Comparison of ENCODE assay signal across 24 cellular contexts in the genomic region with DNA sequence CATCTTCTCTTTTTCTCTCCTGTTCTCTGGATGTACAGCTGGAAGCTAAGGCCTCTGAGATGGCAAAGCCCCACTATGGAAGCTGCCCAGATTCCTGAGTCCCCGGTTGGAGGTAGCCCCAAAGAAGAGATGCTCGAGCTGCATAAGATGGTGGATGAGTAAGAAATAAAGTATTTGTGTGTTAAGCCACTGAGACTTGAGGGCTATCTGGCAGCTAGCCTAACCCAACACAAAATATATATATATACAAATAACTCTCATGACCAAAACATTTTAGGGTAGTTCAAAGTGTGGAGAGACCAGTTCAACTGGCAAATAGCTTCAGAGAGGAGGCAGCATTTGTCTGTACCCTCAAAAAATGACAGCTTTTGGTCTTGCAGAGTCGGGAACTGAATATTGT.
DNase-seq lines count a peak whose midpoint lies in the region; ATAC-seq and TF ChIP-seq lines count a peak whose summit lies in the region.
"Had no signal": no experiment of that assay in that cellular context is flagged by ENCODE, and none has a peak within 500 bp of the region (broad histone marks: within the 10 kb centered on the region; RNA-seq: fewer than 3 reads in every experiment).

No MANE protein-coding gene starts in this region.

- DNase-seq in AG08395 (ENCODE audit: low spot score), result peak; percentile 45
- peak; percentile 80 for DNase-seq in IMR-90
- peak; percentile 68 for DNase-seq in astrocyte of the cerebellum (ENCODE audit: low read depth)
- DNase-seq in glomerular visceral epithelial cell (ENCODE audit: extremely low spot score), result peak; percentile 76
- no peak for DNase-seq in T-cell
- no peak for DNase-seq in NCI-H510A treated with DMSO at 0.1 percent for 48 hours (lab: John Stamatoyannopoulos, UW)
- DNase-seq in activated gamma-delta T cell (lab: John Stamatoyannopoulos, UW), result no peak
- no peak for DNase-seq in activated CD4-positive, CD25-positive, alpha-beta regulatory T cell (lab: John Stamatoyannopoulos, UW)
- DNase-seq: activated CD4-positive, CD25-positive, alpha-beta regulatory T cell treated with anti-CD3 and anti-CD28 coated beads, Interleukin-2, amount 50 U/mL, for 72 hours; activated T-cell treated with anti-CD3 and anti-CD28 coated beads, Interleukin-2, amount 50 U/mL, for 48 hours; CD4-positive, alpha-beta memory T cell; DMS153; left colon; MV-4-11; NCI-H2029 treated with DMSO at 0.1 percent for 48 hours; NCI-H510A; psoas muscle; stimulated activated CD4-positive, alpha-beta T cell treated with anti-CD3 and anti-CD28 coated beads, Interleukin-4, amount 100 ng/mL, for 1 hour; stomach had no signal

- H3K27ac ChIP-seq in IMR-90 (ENCODE audit: insufficient read depth, low read length), result peak overlapping the region; percentile 65
- H3K27ac ChIP-seq: epithelial cell of prostate, psoas muscle, stomach had no signal

- no peak for TF ChIP-seq CTCF in IMR-90 (conservative IDR thresholded peaks at IDR 0.05; ENCODE audit: low read depth, low read length)
- no peak for TF ChIP-seq CTCF in astrocyte of the cerebellum (IDR thresholded peaks at IDR 0.05; ENCODE audit: low read depth, low read length, missing control alignments)

- H3K27me3 Mint-ChIP-seq in T-cell, result no peaks in the 10 kb centered on the region
- H3K27me3 Mint-ChIP-seq: activated naive CD8-positive, alpha-beta T cell; CD4-positive, alpha-beta memory T cell; IgD-negative memory B cell had no signal

- H2BK15ac ChIP-seq in IMR-90 (ENCODE audit: low read depth, low read length), result peak overlapping the region; percentile 89; the same call in 2 of the 3 replicates

- peak overlapping the region; percentile 73 for H3K14ac ChIP-seq in IMR-90 (replicated peaks; ENCODE audit: low read depth, low read length)

- peak overlapping the region; percentile 93 for H2BK5ac ChIP-seq in IMR-90 (ENCODE audit: low read depth, low read length, poor library complexity, severe bottlenecking)

- H3K9me3 ChIP-seq in IMR-90 (ENCODE audit: control insufficient read depth, insufficient read depth, low read length), result peaks cover 3% of the 10 kb centered on the region; the same call in 1 of the 2 replicates
- H3K9me3 ChIP-seq: psoas muscle had no signal

- no peaks in the 10 kb centered on the region for H3K27me3 ChIP-seq in IMR-90 (ENCODE audit: control insufficient read depth, insufficient read depth, low read length)
- H3K27me3 ChIP-seq: stomach had no signal

- no peak overlapping the region for H3K27ac Mint-ChIP-seq in T-cell
- H3K27ac Mint-ChIP-seq: activated naive CD8-positive, alpha-beta T cell; IgD-negative memory B cell; T-helper 2 cell treated with Interferon-gamma antibody and Interleukin-4, amounts not matched to agents 5 μg/mL and 100 μg/mL, for 36 hours had no signal

- H3K79me1 ChIP-seq in IMR-90 (ENCODE audit: low read depth in 1 of 2, low read length in 2 of 2), result no peaks in the 10 kb centered on the region

- peaks cover 7% of the 10 kb centered on the region for H3K4me1 ChIP-seq in IMR-90 (ENCODE audit: control insufficient read depth, insufficient read depth, low read length)
- H3K4me1 ChIP-seq: psoas muscle, stomach had no signal

- H3K36me3 Mint-ChIP-seq in T-cell, result no peaks in the 10 kb centered on the region
- H3K36me3 Mint-ChIP-seq: activated naive CD8-positive, alpha-beta T cell; CD4-positive, alpha-beta memory T cell; IgD-negative memory B cell had no signal

- CTCF ChIA-PET in IMR-90 (lab: Yijun Ruan, JAX), result no interaction called here
- CTCF ChIA-PET in T-cell (lab: Charles Lee), result no interaction called here

- H3K9me3 Mint-ChIP-seq in T-cell, result peaks cover 4% of the 10 kb centered on the region in 3 donors
- H3K9me3 Mint-ChIP-seq: T-helper 2 cell treated with Interferon-gamma antibody and Interleukin-4, amounts not matched to agents 5 μg/mL and 100 μg/mL, for 36 hours had no signal

- peak overlapping the region; percentile 93 for H2AK5ac ChIP-seq in IMR-90 (ENCODE audit: low read depth, low read length)

- H3K4me3 Mint-ChIP-seq in T-cell, result no peak overlapping the region
- H3K4me3 Mint-ChIP-seq: activated naive CD8-positive, alpha-beta T cell; IgD-negative memory B cell; T-helper 2 cell treated with Interferon-gamma antibody and Interleukin-4, amounts not matched to agents 5 μg/mL and 100 μg/mL, for 36 hours had no signal

- whole genome bisulfite sequencing in IMR-90 (ENCODE audit: extremely low coverage in 2 of 2, insufficient read length in 1 of 2), 2 experiments, result no CpG with 5 or more reads among the region's 3 CpGs

- no peaks in the 10 kb centered on the region for H4K20me1 ChIP-seq in IMR-90 (ENCODE audit: insufficient read depth, low read length)

- H4K8ac ChIP-seq in IMR-90 (ENCODE audit: low read depth in 2 of 2, low read length in 2 of 2), result peak overlapping the region; percentile 62 to 72; a peak in 3 of 4 replicates

- no peak for TF ChIP-seq RAD21 in IMR-90 (IDR thresholded peaks at IDR 0.05; ENCODE audit: low read length)

- H3K36me3 ChIP-seq in IMR-90 (ENCODE audit: control insufficient read depth, insufficient read depth, low read length), result no peaks in the 10 kb centered on the region
- H3K36me3 ChIP-seq: stomach had no signal

- H2BK120ac ChIP-seq in IMR-90 (ENCODE audit: low read depth, low read length), result peak overlapping the region; percentile 96

- intact Hi-C loops in IMR-90 (cut with micrococcal nuclease), result no loop called here

- H3K4me2 ChIP-seq in IMR-90 (ENCODE audit: low read depth, low read length), result peak overlapping the region; percentile 50; the same call in 1 of the 2 replicates
- H3K4me2 ChIP-seq: smooth muscle cell had no signal

- H2AK9ac ChIP-seq in IMR-90 (replicated peaks; ENCODE audit: low read depth, low read length, poor library complexity), result peak overlapping the region; percentile 74

- no peak for TF ChIP-seq POLR2A in IMR-90 (IDR thresholded peaks at IDR 0.05; ENCODE audit: low read depth, low read length)

- ATAC-seq in IMR-90 (ENCODE audit: low read depth) (peak; percentile 89), T-cell (replicated peaks in 1 of 4) (no peak)
- ATAC-seq: left colon, psoas muscle had no signal

- no peak overlapping the region for H3K9ac ChIP-seq in IMR-90 (ENCODE audit: low read depth, low read length)

- H4K5ac ChIP-seq in IMR-90 (ENCODE audit: low read depth, low read length), result peak overlapping the region; percentile 83

- peak overlapping the region; percentile 84 for H4K91ac ChIP-seq in IMR-90 (ENCODE audit: insufficient read depth, low read depth, low read length)

- H3K4me3 ChIP-seq in IMR-90 (ENCODE audit: insufficient read depth, low read depth, low read length) (no peak overlapping the region), astrocyte of the cerebellum (ENCODE audit: low read depth, low read length) (no peak overlapping the region)
- H3K4me3 ChIP-seq: psoas muscle, smooth muscle cell, stomach had no signal

- in situ Hi-C loops in IMR-90 (cut with MboI; ENCODE audit: low sequenced_read_pairs), result no loop called here
- in situ Hi-C loops in astrocyte of the cerebellum (cut with HindIII; ENCODE audit: low sequenced_read_pairs), result no loop called here

- peak overlapping the region; percentile 88 for H3K23ac ChIP-seq in IMR-90 (ENCODE audit: low read depth, low read length)

- H3K9me1 ChIP-seq in IMR-90 (ENCODE audit: insufficient read depth, low read length), result 0 out of 2 replicates have a peak, but pooled peaks cover 7% of the 10 kb centered on the region

- H2BK20ac ChIP-seq in IMR-90 (ENCODE audit: low read depth, low read length), result peak overlapping the region; percentile 92

- H3K4me1 Mint-ChIP-seq in T-cell, result no peaks in the 10 kb centered on the region
- H3K4me1 Mint-ChIP-seq: CD4-positive, alpha-beta memory T cell; IgD-negative memory B cell had no signal

- POLR2A ChIA-PET in IMR-90 (lab: Charles Lee; ENCODE audit: unreplicated experiment), result no interaction called here
- POLR2A ChIA-PET in T-cell (lab: Charles Lee), result interaction anchor here in 1 of 2 donors (0.7 kb wide), 1 partner anchor 10 kb away, joined by 4 read pairs; no protein-coding TSS in a partner anchor

- H3K4ac ChIP-seq in IMR-90 (ENCODE audit: low read depth, low read length), result peak overlapping the region; percentile 91

- dilution Hi-C loops in IMR-90 (cut with HindIII; ENCODE audit: low sequenced_read_pairs, unreplicated experiment), result no loop called here

- peak overlapping the region; percentile 91 for H3K18ac ChIP-seq in IMR-90 (ENCODE audit: low read depth, low read length)

- peak overlapping the region; percentile 55 for H2AFZ ChIP-seq in IMR-90 (replicated peaks; ENCODE audit: low read length, poor library complexity)

- peak overlapping the region; percentile 60; the same call in 1 of the 2 replicates for H3K56ac ChIP-seq in IMR-90 (ENCODE audit: extremely low read depth, insufficient read depth, low read length)

- no TSS peak for BruUV-seq in IMR-90 (replicated peaks; lab: Mats Ljungman, UMichigan)

TF ChIP-seq in IMR-90, 13 proteins besides CTCF, POLR2A, EP300 and RAD21 (continues in another document):
- no peak for TF ChIP-seq CHD1 (IDR thresholded peaks at IDR 0.05; ENCODE audit: low read depth, low read length)
- no peak for TF ChIP-seq NFE2L2 (IDR thresholded peaks at IDR 0.05; ENCODE audit: low read depth, low read length)
- TF ChIP-seq, protein P1, sequence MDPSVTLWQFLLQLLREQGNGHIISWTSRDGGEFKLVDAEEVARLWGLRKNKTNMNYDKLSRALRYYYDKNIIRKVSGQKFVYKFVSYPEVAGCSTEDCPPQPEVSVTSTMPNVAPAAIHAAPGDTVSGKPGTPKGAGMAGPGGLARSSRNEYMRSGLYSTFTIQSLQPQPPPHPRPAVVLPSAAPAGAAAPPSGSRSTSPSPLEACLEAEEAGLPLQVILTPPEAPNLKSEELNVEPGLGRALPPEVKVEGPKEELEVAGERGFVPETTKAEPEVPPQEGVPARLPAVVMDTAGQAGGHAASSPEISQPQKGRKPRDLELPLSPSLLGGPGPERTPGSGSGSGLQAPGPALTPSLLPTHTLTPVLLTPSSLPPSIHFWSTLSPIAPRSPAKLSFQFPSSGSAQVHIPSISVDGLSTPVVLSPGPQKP (IDR thresholded peaks at IDR 0.05; ENCODE audit: borderline replicate concordance, low read depth, low read length), result no peak
- no peak for TF ChIP-seq BHLHE40 (IDR thresholded peaks at IDR 0.05; ENCODE audit: low read depth, low read length)
- no peak for TF ChIP-seq SMC3 (IDR thresholded peaks at IDR 0.05; ENCODE audit: low read depth, low read length)
- no peak for TF ChIP-seq FOS (IDR thresholded peaks at IDR 0.05; ENCODE audit: low read depth, low read length)
- TF ChIP-seq CEBPB (IDR thresholded peaks at IDR 0.05; ENCODE audit: low read depth, low read length), result no peak
- no peak for TF ChIP-seq MAZ (IDR thresholded peaks at IDR 0.05; ENCODE audit: borderline replicate concordance, low read depth, low read length)
- no peak for TF ChIP-seq RFX5 (IDR thresholded peaks at IDR 0.05; ENCODE audit: low read depth, low read length)
- TF ChIP-seq, protein P2, sequence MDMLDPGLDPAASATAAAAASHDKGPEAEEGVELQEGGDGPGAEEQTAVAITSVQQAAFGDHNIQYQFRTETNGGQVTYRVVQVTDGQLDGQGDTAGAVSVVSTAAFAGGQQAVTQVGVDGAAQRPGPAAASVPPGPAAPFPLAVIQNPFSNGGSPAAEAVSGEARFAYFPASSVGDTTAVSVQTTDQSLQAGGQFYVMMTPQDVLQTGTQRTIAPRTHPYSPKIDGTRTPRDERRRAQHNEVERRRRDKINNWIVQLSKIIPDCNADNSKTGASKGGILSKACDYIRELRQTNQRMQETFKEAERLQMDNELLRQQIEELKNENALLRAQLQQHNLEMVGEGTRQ (IDR thresholded peaks at IDR 0.05; ENCODE audit: low read depth, low read length), result no peak

Comparison
In these comparisons a context has a peak if more than half of its experiments do, and no peak if none do; other contexts are left out.
1. DNase-seq: peak in AG08395 (single experiment), IMR-90 (single experiment), astrocyte of the cerebellum (single experiment) and glomerular visceral epithelial cell (single experiment); none in T-cell (0 of 34), NCI-H510A treated with DMSO at 0.1 percent for 48 hours (single experiment), activated gamma-delta T cell (single experiment) and activated CD4-positive, CD25-positive, alpha-beta regulatory T cell (0 of 4).